ENCODE assay signal across 1 cellular context in genomic region chr6:31877125-31877650, GRCh38.
TF ChIP-seq lines count a peak whose summit lies in the region.

No MANE protein-coding gene starts in this region.

TF ChIP-seq in H1, 55 proteins besides CTCF, POLR2A, EP300 and RAD21:
- no peak for TF ChIP-seq NRF1 (IDR thresholded peaks at IDR 0.05; ENCODE audit: low read depth, low read length)
